Comparison of ENCODE assay signal across 1 cellular context in genomic region chr20:47804972-47805371, GRCh38.
A peak's percentile ranks its signal among the peaks of the same experiment; 100 is the strongest.
TF ChIP-seq lines count a peak whose summit lies in the region.

No MANE protein-coding gene starts in this region.

TF ChIP-seq in A549, 52 proteins besides CTCF, POLR2A, EP300 and RAD21:
- TF ChIP-seq MAFK (IDR thresholded peaks at IDR 0.05; ENCODE audit: partially characterized antibody) = peak; percentile 27
TF ChIP-seq in A549: peak in this region for 1; not testable (repeated sequence) for 51.
